ENCODE assay signal across 1 cellular context in the genomic region with DNA sequence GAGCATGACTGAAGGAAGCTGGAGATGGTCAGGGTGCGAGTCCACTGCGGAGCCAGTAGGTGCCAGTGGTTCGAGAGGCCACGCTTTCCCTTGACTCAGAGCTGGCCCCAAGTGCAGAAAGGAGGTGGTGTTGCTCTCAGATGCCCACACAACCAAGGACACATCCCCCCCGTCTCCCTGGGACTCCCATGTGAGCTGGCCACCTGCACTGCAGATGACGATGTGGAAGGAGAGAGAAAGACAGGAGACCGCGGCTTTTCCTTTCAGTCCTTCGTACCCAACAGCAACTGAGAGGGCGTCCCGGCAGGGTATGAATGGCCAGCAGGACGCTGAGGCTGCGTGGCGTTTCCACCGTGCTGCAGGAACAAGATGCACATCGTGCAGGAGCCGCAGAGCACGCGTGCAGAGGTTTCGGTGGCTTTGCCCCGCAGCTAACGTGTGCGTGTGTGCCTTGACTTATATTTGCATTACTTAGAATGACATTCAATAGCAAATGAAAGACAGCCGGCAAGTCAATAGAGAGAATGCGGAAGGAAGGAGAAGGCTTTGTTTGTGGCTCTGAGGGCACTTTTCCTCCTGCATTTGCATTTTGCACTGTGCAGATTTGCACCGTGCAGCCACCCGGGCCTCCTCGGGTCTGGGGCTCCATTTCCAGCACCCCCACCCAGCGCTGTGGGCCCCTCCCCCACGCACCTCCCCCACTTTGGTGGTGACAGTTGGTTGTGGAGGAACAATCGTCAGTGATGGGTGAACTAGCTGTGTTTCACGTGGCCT.
TF ChIP-seq lines count a peak whose summit lies in the region.

No MANE protein-coding gene starts in this region.

TF ChIP-seq in WTC11, 78 proteins besides CTCF, POLR2A, EP300 and RAD21 (continued from another document and continues in another):
- TF ChIP-seq, protein P1, sequence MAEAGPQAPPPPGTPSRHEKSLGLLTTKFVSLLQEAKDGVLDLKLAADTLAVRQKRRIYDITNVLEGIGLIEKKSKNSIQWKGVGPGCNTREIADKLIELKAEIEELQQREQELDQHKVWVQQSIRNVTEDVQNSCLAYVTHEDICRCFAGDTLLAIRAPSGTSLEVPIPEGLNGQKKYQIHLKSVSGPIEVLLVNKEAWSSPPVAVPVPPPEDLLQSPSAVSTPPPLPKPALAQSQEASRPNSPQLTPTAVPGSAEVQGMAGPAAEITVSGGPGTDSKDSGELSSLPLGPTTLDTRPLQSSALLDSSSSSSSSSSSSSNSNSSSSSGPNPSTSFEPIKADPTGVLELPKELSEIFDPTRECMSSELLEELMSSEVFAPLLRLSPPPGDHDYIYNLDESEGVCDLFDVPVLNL (CRISPR knock-in tag; IDR thresholded peaks at IDR 0.05; ENCODE audit: borderline replicate concordance, low read depth) = no peak
- TF ChIP-seq SMAD3 (CRISPR knock-in tag; IDR thresholded peaks at IDR 0.05; ENCODE audit: borderline replicate concordance) = no peak
- TF ChIP-seq TEAD4 (CRISPR knock-in tag; IDR thresholded peaks at IDR 0.05) = no peak
- TF ChIP-seq JAZF1 (CRISPR knock-in tag; IDR thresholded peaks at IDR 0.05) = no peak
- no peak for TF ChIP-seq NR2C2 (CRISPR knock-in tag; IDR thresholded peaks at IDR 0.05)
- no peak for TF ChIP-seq HMGA2 (CRISPR knock-in tag; IDR thresholded peaks at IDR 0.05)
- no peak for TF ChIP-seq AFF4 (CRISPR knock-in tag; IDR thresholded peaks at IDR 0.05; ENCODE audit: borderline replicate concordance)
- TF ChIP-seq NFATC4 (CRISPR knock-in tag; IDR thresholded peaks at IDR 0.05) = no peak
- TF ChIP-seq MXD4 (CRISPR knock-in tag; IDR thresholded peaks at IDR 0.05; ENCODE audit: borderline replicate concordance) = no peak
- TF ChIP-seq OVOL2 (CRISPR knock-in tag; IDR thresholded peaks at IDR 0.05; ENCODE audit: borderline replicate concordance) = no peak
- TF ChIP-seq RORB (CRISPR knock-in tag; IDR thresholded peaks at IDR 0.05) = no peak
- TF ChIP-seq, protein P2, sequence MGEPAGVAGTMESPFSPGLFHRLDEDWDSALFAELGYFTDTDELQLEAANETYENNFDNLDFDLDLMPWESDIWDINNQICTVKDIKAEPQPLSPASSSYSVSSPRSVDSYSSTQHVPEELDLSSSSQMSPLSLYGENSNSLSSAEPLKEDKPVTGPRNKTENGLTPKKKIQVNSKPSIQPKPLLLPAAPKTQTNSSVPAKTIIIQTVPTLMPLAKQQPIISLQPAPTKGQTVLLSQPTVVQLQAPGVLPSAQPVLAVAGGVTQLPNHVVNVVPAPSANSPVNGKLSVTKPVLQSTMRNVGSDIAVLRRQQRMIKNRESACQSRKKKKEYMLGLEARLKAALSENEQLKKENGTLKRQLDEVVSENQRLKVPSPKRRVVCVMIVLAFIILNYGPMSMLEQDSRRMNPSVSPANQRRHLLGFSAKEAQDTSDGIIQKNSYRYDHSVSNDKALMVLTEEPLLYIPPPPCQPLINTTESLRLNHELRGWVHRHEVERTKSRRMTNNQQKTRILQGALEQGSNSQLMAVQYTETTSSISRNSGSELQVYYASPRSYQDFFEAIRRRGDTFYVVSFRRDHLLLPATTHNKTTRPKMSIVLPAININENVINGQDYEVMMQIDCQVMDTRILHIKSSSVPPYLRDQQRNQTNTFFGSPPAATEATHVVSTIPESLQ (CRISPR knock-in tag; IDR thresholded peaks at IDR 0.05) = no peak
- TF ChIP-seq CBFB (CRISPR knock-in tag; IDR thresholded peaks at IDR 0.05; ENCODE audit: low read depth) = no peak
- TF ChIP-seq ZNF219 (CRISPR knock-in tag; IDR thresholded peaks at IDR 0.05; ENCODE audit: borderline replicate concordance) = no peak
- TF ChIP-seq, protein P3, sequence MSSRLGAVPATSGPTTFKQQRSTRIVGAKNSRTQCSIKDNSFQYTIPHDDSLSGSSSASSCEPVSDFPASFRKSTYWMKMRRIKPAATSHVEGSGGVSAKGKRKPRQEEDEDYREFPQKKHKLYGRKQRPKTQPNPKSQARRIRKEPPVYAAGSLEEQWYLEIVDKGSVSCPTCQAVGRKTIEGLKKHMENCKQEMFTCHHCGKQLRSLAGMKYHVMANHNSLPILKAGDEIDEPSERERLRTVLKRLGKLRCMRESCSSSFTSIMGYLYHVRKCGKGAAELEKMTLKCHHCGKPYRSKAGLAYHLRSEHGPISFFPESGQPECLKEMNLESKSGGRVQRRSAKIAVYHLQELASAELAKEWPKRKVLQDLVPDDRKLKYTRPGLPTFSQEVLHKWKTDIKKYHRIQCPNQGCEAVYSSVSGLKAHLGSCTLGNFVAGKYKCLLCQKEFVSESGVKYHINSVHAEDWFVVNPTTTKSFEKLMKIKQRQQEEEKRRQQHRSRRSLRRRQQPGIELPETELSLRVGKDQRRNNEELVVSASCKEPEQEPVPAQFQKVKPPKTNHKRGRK (CRISPR knock-in tag; IDR thresholded peaks at IDR 0.05; ENCODE audit: borderline replicate concordance) = no peak
- no peak for TF ChIP-seq SMAD4 (CRISPR knock-in tag; IDR thresholded peaks at IDR 0.05)
- no peak for TF ChIP-seq NR1H2 (CRISPR knock-in tag; IDR thresholded peaks at IDR 0.05)
- TF ChIP-seq ZBTB21 (CRISPR knock-in tag; IDR thresholded peaks at IDR 0.05; ENCODE audit: borderline replicate concordance) = no peak
- no peak for TF ChIP-seq ESRRA (CRISPR knock-in tag; IDR thresholded peaks at IDR 0.05; ENCODE audit: borderline replicate concordance)
- TF ChIP-seq, protein P4, sequence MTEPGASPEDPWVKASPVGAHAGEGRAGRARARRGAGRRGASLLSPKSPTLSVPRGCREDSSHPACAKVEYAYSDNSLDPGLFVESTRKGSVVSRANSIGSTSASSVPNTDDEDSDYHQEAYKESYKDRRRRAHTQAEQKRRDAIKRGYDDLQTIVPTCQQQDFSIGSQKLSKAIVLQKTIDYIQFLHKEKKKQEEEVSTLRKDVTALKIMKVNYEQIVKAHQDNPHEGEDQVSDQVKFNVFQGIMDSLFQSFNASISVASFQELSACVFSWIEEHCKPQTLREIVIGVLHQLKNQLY (CRISPR knock-in tag; IDR thresholded peaks at IDR 0.05) = no peak
- no peak for TF ChIP-seq JUN (CRISPR knock-in tag; IDR thresholded peaks at IDR 0.05)
- TF ChIP-seq PRRX2 (CRISPR knock-in tag; IDR thresholded peaks at IDR 0.05) = no peak
- TF ChIP-seq, protein P5, sequence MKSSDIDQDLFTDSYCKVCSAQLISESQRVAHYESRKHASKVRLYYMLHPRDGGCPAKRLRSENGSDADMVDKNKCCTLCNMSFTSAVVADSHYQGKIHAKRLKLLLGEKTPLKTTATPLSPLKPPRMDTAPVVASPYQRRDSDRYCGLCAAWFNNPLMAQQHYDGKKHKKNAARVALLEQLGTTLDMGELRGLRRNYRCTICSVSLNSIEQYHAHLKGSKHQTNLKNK (CRISPR knock-in tag; IDR thresholded peaks at IDR 0.05) = no peak
- TF ChIP-seq E2F5 (CRISPR knock-in tag; IDR thresholded peaks at IDR 0.05) = peak; percentile 69; the same call in 1 of the 2 replicates
- peak; percentile 64; the same call in 1 of the 2 replicates for TF ChIP-seq CREM (CRISPR knock-in tag; IDR thresholded peaks at IDR 0.05)
- TF ChIP-seq EMX1 (CRISPR knock-in tag; IDR thresholded peaks at IDR 0.05) = no peak
- TF ChIP-seq, protein P6, sequence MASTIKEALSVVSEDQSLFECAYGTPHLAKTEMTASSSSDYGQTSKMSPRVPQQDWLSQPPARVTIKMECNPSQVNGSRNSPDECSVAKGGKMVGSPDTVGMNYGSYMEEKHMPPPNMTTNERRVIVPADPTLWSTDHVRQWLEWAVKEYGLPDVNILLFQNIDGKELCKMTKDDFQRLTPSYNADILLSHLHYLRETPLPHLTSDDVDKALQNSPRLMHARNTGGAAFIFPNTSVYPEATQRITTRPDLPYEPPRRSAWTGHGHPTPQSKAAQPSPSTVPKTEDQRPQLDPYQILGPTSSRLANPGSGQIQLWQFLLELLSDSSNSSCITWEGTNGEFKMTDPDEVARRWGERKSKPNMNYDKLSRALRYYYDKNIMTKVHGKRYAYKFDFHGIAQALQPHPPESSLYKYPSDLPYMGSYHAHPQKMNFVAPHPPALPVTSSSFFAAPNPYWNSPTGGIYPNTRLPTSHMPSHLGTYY (CRISPR knock-in tag; IDR thresholded peaks at IDR 0.05) = no peak
- TF ChIP-seq GABPB1 (CRISPR knock-in tag; IDR thresholded peaks at IDR 0.05) = no peak
- TF ChIP-seq ZNF232 (CRISPR knock-in tag; IDR thresholded peaks at IDR 0.05) = no peak
- peak; percentile 50; the same call in 1 of the 2 replicates for TF ChIP-seq FOXK1 (CRISPR knock-in tag; IDR thresholded peaks at IDR 0.05)
- TF ChIP-seq, protein P7, sequence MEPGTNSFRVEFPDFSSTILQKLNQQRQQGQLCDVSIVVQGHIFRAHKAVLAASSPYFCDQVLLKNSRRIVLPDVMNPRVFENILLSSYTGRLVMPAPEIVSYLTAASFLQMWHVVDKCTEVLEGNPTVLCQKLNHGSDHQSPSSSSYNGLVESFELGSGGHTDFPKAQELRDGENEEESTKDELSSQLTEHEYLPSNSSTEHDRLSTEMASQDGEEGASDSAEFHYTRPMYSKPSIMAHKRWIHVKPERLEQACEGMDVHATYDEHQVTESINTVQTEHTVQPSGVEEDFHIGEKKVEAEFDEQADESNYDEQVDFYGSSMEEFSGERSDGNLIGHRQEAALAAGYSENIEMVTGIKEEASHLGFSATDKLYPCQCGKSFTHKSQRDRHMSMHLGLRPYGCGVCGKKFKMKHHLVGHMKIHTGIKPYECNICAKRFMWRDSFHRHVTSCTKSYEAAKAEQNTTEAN (CRISPR knock-in tag; IDR thresholded peaks at IDR 0.05) = peak; percentile 72; the same call in 1 of the 2 replicates
- TF ChIP-seq AR (CRISPR knock-in tag; IDR thresholded peaks at IDR 0.05) = no peak
- no peak for TF ChIP-seq PRDM15 (CRISPR knock-in tag; IDR thresholded peaks at IDR 0.05)
- no peak for TF ChIP-seq IRF2 (CRISPR knock-in tag; IDR thresholded peaks at IDR 0.05; ENCODE audit: borderline replicate concordance, low read depth)
